Comparison of ENCODE assay signal across 1 cellular context in the genomic region with DNA sequence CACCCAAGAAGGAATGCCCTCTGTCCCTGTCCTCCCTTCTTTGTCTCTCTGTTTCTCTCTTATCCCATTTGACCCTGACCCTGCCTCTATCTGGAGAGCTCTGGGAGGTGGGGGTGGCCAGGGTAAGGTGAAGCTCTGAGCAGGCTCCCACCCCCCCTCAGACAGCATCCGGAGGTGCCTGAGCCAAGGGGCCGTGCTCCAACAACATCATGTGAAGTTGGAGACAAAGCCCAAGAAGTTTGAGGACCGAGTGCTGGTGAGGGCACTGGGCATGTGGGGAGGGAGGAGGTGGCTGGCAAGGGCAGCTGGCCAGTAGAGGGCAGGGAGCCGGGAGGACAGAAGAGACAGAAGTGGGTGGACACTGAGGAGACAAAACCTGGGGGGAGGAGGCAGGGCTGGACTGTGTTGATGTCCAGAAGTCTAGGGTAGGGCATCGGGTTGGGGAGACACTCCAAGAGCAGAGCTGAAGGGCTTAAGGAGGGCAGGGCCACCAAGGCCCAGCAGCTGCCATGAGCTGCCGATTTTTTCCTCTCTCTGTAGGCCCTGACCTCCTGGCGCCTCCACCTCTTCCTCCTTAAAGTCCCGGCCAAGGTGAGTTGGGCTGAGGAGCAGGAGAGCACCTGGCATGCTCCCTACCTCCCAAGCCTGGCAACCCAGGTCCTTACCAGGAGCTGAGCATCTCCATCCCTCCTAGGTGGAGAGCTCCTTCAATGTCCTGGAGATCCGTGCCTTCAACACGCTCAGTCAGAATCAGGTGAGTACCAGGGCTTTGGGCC.
TF ChIP-seq lines count a peak whose summit lies in the region.

No MANE protein-coding gene starts in this region.

TF ChIP-seq in GM12878, 131 proteins besides CTCF, POLR2A, EP300 and RAD21:
- TF ChIP-seq FOXK2 (IDR thresholded peaks at IDR 0.05): 0 out of 2 replicates have a peak, but pooled peaks have one; percentile 0
- TF ChIP-seq YBX1 (IDR thresholded peaks at IDR 0.05): no peak
TF ChIP-seq in GM12878: peak in this region for 1.
